1 cellular context compared by ENCODE assay signal in the genomic region with DNA sequence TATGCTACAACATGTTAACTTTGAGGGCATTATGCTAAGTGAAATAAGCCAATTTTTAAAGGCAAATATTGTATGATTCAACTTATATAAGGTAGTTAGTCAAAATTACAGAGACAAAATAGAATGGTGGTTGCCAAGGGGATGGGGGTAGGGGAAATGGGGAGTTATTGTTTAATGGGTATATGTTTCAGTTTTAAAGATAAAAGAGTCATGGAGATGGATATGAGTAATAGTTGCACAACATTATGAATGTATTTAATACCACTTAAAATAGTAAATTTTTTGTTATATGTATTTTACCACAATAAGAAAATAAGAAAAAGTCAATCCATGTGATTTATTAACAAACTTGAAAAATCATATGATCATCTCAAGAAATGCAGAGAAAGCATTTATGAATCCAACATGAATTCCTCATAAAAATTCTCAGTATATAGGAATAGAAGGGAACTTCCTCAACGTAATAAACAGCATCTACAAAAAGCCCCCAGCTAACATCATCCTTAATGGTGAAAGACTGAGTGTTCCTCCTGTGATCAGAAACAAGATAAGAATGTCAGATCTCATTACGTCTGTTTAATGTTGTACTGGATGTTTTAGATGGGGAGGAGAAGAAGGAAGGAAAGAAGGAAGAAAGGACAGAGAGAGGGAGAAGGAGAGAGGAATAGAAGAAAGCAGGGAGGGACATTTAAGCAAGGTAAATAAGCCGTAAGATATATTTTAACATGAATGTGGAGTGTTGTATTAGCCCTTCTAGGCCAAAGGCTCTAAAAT.
TF ChIP-seq lines count a peak whose summit lies in the region.

No MANE protein-coding gene starts in this region.

TF ChIP-seq in K562, 482 proteins besides CTCF, POLR2A, EP300 and RAD21 (continued from another document):
- TF ChIP-seq, protein P1, sequence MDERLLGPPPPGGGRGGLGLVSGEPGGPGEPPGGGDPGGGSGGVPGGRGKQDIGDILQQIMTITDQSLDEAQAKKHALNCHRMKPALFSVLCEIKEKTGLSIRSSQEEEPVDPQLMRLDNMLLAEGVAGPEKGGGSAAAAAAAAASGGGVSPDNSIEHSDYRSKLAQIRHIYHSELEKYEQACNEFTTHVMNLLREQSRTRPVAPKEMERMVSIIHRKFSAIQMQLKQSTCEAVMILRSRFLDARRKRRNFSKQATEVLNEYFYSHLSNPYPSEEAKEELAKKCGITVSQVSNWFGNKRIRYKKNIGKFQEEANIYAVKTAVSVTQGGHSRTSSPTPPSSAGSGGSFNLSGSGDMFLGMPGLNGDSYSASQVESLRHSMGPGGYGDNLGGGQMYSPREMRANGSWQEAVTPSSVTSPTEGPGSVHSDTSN (CRISPR knock-in tag; IDR thresholded peaks at IDR 0.05; ENCODE audit: low read depth) = no peak
- TF ChIP-seq, protein P1 (tag; conservative IDR thresholded peaks at IDR 0.05; ENCODE audit: low read depth) = no peak
- TF ChIP-seq RBBP5 (IDR thresholded peaks at IDR 0.05; ENCODE audit: borderline replicate concordance, insufficient read depth, low read length, poor library complexity, severe bottlenecking) (no peak), SP2 (IDR thresholded peaks at IDR 0.05; ENCODE audit: extremely low read depth, low read depth, low read length, poor library complexity, severe bottlenecking) (no peak), RCOR1 (IDR thresholded peaks at IDR 0.05; ENCODE audit: borderline replicate concordance in 1 of 2, low read depth in 2 of 2, low read length in 2 of 2) (0 out of 4 replicates have a peak, but pooled peaks of 1 of the 2 experiments have one; percentile 11), SREBF1 (IDR thresholded peaks at IDR 0.05; ENCODE audit: borderline replicate concordance, low read depth, low read length) (no peak), LARP7 (IDR thresholded peaks at IDR 0.05) (no peak; the same call in 1 of the 2 replicates), CAMTA2 (CRISPR knock-in tag; conservative IDR thresholded peaks at IDR 0.05) (no peak), TRIM24 (IDR thresholded peaks at IDR 0.05) (no peak), ZNF76 (CRISPR knock-in tag; IDR thresholded peaks at IDR 0.05; ENCODE audit: borderline replicate concordance) (no peak), TRIM28 (IDR thresholded peaks at IDR 0.05) (no peak), STAT5B (CRISPR knock-in tag; IDR thresholded peaks at IDR 0.05) (no peak), CBX1 (IDR thresholded peaks at IDR 0.05; ENCODE audit: low read depth) (no peak), ZNF232 (CRISPR knock-in tag; IDR thresholded peaks at IDR 0.05) (no peak)
- TF ChIP-seq, protein P2, sequence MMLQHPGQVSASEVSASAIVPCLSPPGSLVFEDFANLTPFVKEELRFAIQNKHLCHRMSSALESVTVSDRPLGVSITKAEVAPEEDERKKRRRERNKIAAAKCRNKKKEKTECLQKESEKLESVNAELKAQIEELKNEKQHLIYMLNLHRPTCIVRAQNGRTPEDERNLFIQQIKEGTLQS (IDR thresholded peaks at IDR 0.05) = 0 out of 2 replicates have a peak, but pooled peaks have one; percentile 9
- TF ChIP-seq, protein P2 (CRISPR knock-in tag; conservative IDR thresholded peaks at IDR 0.05) = no peak
- TF ChIP-seq, protein P3, sequence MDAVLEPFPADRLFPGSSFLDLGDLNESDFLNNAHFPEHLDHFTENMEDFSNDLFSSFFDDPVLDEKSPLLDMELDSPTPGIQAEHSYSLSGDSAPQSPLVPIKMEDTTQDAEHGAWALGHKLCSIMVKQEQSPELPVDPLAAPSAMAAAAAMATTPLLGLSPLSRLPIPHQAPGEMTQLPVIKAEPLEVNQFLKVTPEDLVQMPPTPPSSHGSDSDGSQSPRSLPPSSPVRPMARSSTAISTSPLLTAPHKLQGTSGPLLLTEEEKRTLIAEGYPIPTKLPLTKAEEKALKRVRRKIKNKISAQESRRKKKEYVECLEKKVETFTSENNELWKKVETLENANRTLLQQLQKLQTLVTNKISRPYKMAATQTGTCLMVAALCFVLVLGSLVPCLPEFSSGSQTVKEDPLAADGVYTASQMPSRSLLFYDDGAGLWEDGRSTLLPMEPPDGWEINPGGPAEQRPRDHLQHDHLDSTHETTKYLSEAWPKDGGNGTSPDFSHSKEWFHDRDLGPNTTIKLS (IDR thresholded peaks at IDR 0.05; ENCODE audit: borderline replicate concordance, low read depth) = no peak
- TF ChIP-seq, protein P4, sequence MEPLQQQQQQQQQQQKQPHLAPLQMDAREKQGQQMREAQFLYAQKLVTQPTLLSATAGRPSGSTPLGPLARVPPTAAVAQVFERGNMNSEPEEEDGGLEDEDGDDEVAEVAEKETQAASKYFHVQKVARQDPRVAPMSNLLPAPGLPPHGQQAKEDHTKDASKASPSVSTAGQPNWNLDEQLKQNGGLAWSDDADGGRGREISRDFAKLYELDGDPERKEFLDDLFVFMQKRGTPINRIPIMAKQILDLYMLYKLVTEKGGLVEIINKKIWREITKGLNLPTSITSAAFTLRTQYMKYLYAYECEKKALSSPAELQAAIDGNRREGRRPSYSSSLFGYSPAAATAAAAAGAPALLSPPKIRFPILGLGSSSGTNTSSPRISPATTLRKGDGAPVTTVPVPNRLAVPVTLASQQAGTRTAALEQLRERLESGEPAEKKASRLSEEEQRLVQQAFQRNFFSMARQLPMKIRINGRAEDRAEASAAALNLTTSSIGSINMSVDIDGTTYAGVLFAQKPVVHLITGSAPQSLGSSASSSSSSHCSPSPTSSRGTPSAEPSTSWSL (CRISPR knock-in tag; IDR thresholded peaks at IDR 0.05; ENCODE audit: borderline replicate concordance) = no peak
- TF ChIP-seq, protein P5, sequence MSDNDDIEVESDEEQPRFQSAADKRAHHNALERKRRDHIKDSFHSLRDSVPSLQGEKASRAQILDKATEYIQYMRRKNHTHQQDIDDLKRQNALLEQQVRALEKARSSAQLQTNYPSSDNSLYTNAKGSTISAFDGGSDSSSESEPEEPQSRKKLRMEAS (CRISPR knock-in tag; IDR thresholded peaks at IDR 0.05) = no peak
- TF ChIP-seq, protein P6, sequence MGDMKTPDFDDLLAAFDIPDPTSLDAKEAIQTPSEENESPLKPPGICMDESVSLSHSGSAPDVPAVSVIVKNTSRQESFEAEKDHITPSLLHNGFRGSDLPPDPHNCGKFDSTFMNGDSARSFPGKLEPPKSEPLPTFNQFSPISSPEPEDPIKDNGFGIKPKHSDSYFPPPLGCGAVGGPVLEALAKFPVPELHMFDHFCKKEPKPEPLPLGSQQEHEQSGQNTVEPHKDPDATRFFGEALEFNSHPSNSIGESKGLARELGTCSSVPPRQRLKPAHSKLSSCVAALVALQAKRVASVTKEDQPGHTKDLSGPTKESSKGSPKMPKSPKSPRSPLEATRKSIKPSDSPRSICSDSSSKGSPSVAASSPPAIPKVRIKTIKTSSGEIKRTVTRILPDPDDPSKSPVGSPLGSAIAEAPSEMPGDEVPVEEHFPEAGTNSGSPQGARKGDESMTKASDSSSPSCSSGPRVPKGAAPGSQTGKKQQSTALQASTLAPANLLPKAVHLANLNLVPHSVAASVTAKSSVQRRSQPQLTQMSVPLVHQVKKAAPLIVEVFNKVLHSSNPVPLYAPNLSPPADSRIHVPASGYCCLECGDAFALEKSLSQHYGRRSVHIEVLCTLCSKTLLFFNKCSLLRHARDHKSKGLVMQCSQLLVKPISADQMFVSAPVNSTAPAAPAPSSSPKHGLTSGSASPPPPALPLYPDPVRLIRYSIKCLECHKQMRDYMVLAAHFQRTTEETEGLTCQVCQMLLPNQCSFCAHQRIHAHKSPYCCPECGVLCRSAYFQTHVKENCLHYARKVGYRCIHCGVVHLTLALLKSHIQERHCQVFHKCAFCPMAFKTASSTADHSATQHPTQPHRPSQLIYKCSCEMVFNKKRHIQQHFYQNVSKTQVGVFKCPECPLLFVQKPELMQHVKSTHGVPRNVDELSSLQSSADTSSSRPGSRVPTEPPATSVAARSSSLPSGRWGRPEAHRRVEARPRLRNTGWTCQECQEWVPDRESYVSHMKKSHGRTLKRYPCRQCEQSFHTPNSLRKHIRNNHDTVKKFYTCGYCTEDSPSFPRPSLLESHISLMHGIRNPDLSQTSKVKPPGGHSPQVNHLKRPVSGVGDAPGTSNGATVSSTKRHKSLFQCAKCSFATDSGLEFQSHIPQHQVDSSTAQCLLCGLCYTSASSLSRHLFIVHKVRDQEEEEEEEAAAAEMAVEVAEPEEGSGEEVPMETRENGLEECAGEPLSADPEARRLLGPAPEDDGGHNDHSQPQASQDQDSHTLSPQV (IDR thresholded peaks at IDR 0.05) = no peak
- TF ChIP-seq, protein P7, sequence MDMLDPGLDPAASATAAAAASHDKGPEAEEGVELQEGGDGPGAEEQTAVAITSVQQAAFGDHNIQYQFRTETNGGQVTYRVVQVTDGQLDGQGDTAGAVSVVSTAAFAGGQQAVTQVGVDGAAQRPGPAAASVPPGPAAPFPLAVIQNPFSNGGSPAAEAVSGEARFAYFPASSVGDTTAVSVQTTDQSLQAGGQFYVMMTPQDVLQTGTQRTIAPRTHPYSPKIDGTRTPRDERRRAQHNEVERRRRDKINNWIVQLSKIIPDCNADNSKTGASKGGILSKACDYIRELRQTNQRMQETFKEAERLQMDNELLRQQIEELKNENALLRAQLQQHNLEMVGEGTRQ (CRISPR knock-in tag; IDR thresholded peaks at IDR 0.05) = no peak
